ENCODE assay signal across 1 cellular context in the genomic region with DNA sequence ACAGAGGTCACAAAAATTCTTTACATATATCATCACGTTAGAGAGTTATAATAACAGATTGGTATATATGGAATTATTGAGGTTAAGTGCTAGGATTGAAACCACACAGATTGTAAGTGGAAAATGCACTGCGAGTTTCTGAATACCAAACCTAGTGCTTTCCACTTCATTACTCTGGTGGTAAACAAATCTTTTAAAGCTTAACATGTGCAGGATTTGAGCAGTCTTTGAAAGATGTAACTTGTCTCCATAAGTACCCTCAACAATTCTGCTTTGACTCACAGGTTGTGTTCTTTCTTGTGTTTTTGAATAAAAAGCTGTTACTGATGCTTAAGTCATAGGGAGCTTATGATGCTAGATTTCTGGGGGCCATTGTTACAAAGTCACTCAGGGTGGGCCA.
TF ChIP-seq lines count a peak whose summit lies in the region.

No MANE protein-coding gene starts in this region.

TF ChIP-seq in SK-N-SH, 30 proteins besides CTCF, POLR2A, EP300 and RAD21:
- TF ChIP-seq, protein P1, sequence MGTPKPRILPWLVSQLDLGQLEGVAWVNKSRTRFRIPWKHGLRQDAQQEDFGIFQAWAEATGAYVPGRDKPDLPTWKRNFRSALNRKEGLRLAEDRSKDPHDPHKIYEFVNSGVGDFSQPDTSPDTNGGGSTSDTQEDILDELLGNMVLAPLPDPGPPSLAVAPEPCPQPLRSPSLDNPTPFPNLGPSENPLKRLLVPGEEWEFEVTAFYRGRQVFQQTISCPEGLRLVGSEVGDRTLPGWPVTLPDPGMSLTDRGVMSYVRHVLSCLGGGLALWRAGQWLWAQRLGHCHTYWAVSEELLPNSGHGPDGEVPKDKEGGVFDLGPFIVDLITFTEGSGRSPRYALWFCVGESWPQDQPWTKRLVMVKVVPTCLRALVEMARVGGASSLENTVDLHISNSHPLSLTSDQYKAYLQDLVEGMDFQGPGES (IDR thresholded peaks at IDR 0.05; ENCODE audit: low read depth, low read length) = no peak
- TF ChIP-seq SIN3A (IDR thresholded peaks at IDR 0.05; ENCODE audit: borderline replicate concordance, low read depth, low read length) = no peak
- TF ChIP-seq MEF2A (IDR thresholded peaks at IDR 0.05; ENCODE audit: borderline replicate concordance, low read depth) = no peak
- no peak for TF ChIP-seq TEAD4 (IDR thresholded peaks at IDR 0.05; ENCODE audit: borderline replicate concordance, insufficient read depth)
